Comparison of ENCODE assay signal across 1 cellular context in the genomic region with DNA sequence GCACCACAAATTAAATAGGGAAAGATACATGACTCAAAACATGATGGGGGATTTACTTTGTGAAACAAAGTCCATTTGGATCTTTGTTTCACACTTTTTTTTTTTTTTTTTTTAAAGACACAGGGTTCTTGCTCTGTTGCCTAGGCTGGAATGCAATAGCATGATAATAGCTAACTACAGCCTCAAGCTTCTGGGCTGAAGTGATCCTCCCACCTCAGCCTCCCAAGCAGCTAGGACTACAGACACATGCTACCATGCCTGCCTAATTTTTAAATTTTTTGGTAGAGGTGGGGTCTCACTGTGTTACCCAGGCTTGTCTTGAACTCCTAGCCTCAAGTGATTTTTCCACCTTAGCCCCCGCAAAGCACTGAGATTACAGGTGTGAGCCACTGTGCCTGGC.
A peak's percentile ranks its signal among the peaks of the same experiment; 100 is the strongest.
TF ChIP-seq lines count a peak whose summit lies in the region.

No MANE protein-coding gene starts in this region.

TF ChIP-seq in K562, 482 proteins besides CTCF, POLR2A, EP300 and RAD21 (continued from another document):
- TF ChIP-seq, protein P1, sequence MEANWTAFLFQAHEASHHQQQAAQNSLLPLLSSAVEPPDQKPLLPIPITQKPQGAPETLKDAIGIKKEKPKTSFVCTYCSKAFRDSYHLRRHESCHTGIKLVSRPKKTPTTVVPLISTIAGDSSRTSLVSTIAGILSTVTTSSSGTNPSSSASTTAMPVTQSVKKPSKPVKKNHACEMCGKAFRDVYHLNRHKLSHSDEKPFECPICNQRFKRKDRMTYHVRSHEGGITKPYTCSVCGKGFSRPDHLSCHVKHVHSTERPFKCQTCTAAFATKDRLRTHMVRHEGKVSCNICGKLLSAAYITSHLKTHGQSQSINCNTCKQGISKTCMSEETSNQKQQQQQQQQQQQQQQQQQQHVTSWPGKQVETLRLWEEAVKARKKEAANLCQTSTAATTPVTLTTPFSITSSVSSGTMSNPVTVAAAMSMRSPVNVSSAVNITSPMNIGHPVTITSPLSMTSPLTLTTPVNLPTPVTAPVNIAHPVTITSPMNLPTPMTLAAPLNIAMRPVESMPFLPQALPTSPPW (CRISPR knock-in tag; IDR thresholded peaks at IDR 0.05): no peak
- TF ChIP-seq, protein P2, sequence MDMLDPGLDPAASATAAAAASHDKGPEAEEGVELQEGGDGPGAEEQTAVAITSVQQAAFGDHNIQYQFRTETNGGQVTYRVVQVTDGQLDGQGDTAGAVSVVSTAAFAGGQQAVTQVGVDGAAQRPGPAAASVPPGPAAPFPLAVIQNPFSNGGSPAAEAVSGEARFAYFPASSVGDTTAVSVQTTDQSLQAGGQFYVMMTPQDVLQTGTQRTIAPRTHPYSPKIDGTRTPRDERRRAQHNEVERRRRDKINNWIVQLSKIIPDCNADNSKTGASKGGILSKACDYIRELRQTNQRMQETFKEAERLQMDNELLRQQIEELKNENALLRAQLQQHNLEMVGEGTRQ (CRISPR knock-in tag; IDR thresholded peaks at IDR 0.05): no peak
- 0 out of 2 replicates have a peak, but pooled peaks have one; percentile 13 for TF ChIP-seq ZNF384 (IDR thresholded peaks at IDR 0.05; ENCODE audit: low read depth, low read length)
